In the genomic region with DNA sequence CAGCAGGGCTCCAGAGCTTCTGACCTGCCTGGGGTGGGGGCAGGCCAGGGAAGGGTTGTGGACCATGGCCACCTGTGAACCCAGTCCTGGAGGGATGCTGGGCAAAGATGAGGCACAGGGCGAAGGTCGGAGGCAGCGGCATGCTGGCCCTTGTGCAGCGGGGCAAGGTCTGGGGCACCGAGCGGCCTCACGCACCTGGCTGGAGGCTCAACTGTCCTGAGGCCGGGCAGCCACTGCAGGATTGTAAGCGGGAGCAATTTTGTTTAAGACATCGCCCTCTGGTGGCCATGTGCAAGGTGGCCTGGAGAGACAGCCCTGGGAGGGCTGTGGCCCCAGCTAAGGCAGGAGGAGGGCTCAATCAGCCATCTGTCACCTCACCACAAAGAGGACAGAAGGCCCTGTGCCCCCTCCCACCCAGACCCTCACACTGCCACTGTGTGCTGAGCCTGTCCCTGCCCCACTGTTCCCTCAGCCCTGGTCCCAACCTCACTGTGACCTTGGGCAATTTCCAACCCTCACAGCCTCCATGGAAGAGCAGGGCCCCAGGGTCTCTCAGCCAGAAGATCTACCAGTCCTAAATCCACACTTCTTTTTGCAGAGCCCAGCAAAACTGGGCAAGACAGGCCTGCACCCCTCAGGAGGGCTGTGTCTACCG, we compare ENCODE assay signal across 1 cellular context.
TF ChIP-seq lines count a peak whose summit lies in the region.

No MANE protein-coding gene starts in this region.

TF ChIP-seq in HepG2, 621 proteins besides CTCF, POLR2A, EP300 and RAD21 (continued from another document):
- TF ChIP-seq, protein P1, sequence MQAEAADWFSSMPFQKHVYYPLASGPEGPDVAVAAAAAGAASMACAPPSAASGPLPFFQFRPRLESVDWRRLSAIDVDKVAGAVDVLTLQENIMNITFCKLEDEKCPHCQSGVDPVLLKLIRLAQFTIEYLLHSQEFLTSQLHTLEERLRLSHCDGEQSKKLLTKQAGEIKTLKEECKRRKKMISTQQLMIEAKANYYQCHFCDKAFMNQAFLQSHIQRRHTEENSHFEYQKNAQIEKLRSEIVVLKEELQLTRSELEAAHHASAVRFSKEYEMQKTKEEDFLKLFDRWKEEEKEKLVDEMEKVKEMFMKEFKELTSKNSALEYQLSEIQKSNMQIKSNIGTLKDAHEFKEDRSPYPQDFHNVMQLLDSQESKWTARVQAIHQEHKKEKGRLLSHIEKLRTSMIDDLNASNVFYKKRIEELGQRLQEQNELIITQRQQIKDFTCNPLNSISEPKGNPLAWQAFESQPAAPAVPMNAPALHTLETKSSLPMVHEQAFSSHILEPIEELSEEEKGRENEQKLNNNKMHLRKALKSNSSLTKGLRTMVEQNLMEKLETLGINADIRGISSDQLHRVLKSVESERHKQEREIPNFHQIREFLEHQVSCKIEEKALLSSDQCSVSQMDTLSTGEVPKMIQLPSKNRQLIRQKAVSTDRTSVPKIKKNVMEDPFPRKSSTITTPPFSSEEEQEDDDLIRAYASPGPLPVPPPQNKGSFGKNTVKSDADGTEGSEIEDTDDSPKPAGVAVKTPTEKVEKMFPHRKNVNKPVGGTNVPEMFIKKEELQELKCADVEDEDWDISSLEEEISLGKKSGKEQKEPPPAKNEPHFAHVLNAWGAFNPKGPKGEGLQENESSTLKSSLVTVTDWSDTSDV (CRISPR knock-in tag; IDR thresholded peaks at IDR 0.05), result no peak
- TF ChIP-seq, protein P2, sequence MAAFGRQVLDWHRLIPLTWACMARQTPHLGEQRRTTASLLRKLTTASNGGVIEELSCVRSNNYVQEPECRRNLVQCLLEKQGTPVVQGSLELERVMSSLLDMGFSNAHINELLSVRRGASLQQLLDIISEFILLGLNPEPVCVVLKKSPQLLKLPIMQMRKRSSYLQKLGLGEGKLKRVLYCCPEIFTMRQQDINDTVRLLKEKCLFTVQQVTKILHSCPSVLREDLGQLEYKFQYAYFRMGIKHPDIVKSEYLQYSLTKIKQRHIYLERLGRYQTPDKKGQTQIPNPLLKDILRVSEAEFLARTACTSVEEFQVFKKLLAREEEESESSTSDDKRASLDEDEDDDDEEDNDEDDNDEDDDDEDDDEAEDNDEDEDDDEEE (CRISPR knock-in tag; IDR thresholded peaks at IDR 0.05), result 0 out of 2 replicates have a peak, but pooled peaks have one; percentile 11
- 0 out of 2 replicates have a peak, but pooled peaks have one; percentile 27 for TF ChIP-seq ZNF263 (CRISPR knock-in tag; IDR thresholded peaks at IDR 0.05)
- TF ChIP-seq, protein P3, sequence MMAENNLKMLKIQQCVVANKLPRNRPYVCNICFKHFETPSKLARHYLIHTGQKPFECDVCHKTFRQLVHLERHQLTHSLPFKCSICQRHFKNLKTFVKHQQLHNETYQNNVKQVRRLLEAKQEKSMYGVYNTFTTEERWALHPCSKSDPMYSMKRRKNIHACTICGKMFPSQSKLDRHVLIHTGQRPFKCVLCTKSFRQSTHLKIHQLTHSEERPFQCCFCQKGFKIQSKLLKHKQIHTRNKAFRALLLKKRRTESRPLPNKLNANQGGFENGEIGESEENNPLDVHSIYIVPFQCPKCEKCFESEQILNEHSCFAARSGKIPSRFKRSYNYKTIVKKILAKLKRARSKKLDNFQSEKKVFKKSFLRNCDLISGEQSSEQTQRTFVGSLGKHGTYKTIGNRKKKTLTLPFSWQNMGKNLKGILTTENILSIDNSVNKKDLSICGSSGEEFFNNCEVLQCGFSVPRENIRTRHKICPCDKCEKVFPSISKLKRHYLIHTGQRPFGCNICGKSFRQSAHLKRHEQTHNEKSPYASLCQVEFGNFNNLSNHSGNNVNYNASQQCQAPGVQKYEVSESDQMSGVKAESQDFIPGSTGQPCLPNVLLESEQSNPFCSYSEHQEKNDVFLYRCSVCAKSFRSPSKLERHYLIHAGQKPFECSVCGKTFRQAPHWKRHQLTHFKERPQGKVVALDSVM (CRISPR knock-in tag; IDR thresholded peaks at IDR 0.05), result peak; percentile 65; the same call in 1 of the 2 replicates
- TF ChIP-seq HNF4A (CRISPR knock-in tag; IDR thresholded peaks at IDR 0.05), result peak; percentile 12; the same call in 1 of the 2 replicates
- TF ChIP-seq AKAP8 (CRISPR knock-in tag; IDR thresholded peaks at IDR 0.05), result no peak
- TF ChIP-seq ZNF34 (CRISPR knock-in tag; IDR thresholded peaks at IDR 0.05; ENCODE audit: borderline replicate concordance), result no peak
- TF ChIP-seq ZNF383 (CRISPR knock-in tag; IDR thresholded peaks at IDR 0.05; ENCODE audit: borderline replicate concordance), result no peak
- TF ChIP-seq ZNF12 (CRISPR knock-in tag; IDR thresholded peaks at IDR 0.05), result 0 out of 2 replicates have a peak, but pooled peaks have one; percentile 44
- no peak for TF ChIP-seq CCDC6 (CRISPR knock-in tag; IDR thresholded peaks at IDR 0.05)
- no peak for TF ChIP-seq RAD51 (IDR thresholded peaks at IDR 0.05; ENCODE audit: borderline replicate concordance)
- TF ChIP-seq RFX1 (IDR thresholded peaks at IDR 0.05), result no peak
- TF ChIP-seq TCF7L2 (IDR thresholded peaks at IDR 0.05; ENCODE audit: low read depth, low read length), result no peak
- peak; percentile 8; the same call in 1 of the 2 replicates for TF ChIP-seq ZFY (CRISPR knock-in tag; IDR thresholded peaks at IDR 0.05)
- peak; percentile 74 for TF ChIP-seq STAG1 (CRISPR knock-in tag; IDR thresholded peaks at IDR 0.05)
- no peak for TF ChIP-seq TEAD2 (CRISPR knock-in tag; IDR thresholded peaks at IDR 0.05)
- TF ChIP-seq AHR (CRISPR knock-in tag; IDR thresholded peaks at IDR 0.05), result 0 out of 2 replicates have a peak, but pooled peaks have one; percentile 43
- TF ChIP-seq NR2F6 (IDR thresholded peaks at IDR 0.05), result no peak
- 0 out of 2 replicates have a peak, but pooled peaks have one; percentile 6 for TF ChIP-seq NR2F6 (CRISPR knock-in tag; IDR thresholded peaks at IDR 0.05)
- peak; percentile 56; the same call in 1 of the 2 replicates for TF ChIP-seq NCOA1 (CRISPR knock-in tag; IDR thresholded peaks at IDR 0.05)
- no peak for TF ChIP-seq CAMTA2 (CRISPR knock-in tag; IDR thresholded peaks at IDR 0.05; ENCODE audit: borderline replicate concordance)
- TF ChIP-seq SP2 (CRISPR knock-in tag; IDR thresholded peaks at IDR 0.05), result no peak
- 0 out of 2 replicates have a peak, but pooled peaks have one; percentile 13 for TF ChIP-seq ZNF234 (CRISPR knock-in tag; conservative IDR thresholded peaks at IDR 0.05)
- 0 out of 2 replicates have a peak, but pooled peaks have one; percentile 22 for TF ChIP-seq ZSCAN25 (CRISPR knock-in tag; IDR thresholded peaks at IDR 0.05)
TF ChIP-seq in HepG2: peak in this region for 33.
